16 cellular contexts compared by ENCODE assay signal in the genomic region with DNA sequence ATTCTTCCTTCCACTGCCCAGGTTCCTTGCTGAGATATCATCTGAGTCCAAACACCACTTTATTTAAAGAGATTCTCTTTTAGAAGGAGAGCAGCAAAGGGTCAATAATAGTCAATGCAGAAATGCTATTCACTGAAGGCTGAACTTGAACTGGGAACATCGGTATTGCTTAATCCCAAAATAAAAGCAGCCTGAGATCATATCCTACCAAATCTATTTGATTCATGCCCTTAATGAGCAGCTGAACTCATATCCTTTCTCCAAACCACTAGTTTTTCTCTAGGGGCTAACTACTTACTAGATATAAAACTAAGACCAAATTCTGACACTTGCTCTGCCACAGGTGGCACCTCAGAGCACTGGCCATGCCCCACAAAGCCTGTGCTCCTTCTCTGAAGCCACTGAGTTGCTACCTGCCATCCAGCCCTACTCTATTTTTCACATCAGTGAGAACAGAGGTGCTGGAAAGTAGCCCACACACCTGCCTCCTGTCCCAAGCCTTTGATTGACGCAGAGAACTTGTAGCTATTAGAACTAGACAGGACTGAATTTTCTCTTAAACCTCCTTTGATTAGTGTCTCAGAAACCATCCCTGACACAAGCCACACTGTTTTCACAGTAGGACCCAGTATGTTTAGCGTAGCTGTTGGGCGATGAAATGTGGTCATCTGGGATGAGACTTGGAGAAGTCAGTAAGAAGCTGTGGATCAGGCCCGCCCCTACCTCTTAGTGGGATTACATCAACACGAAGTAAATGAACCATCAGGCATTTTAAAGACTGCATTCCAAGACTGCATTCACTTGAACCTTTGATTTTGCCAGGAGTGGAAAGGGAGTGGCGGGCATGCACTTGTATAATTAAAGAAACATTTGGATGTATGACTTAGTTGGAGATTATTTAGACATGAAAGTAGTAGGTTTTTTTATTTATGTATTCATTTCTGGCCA.
DNase-seq lines count a peak whose midpoint lies in the region; ATAC-seq and TF ChIP-seq lines count a peak whose summit lies in the region.
"Had no signal": no experiment of that assay in that cellular context is flagged by ENCODE, and none has a peak within 500 bp of the region (broad histone marks: within the 10 kb centered on the region; RNA-seq: fewer than 3 reads in every experiment).

No MANE protein-coding gene starts in this region.

- WGBS in hepatocyte (ENCODE audit: low lambda C conversion rate, missing lambda C conversion rate), result 86% methylated on average over 7 of the region's 7 CpGs

- no peak overlapping the region for H3K4me3 Mint-ChIP-seq in nephron
- H3K4me3 Mint-ChIP-seq: activated CD4-positive, alpha-beta memory T cell treated with anti-CD3 and anti-CD28 coated beads for 36 hours; brain; H9 had no signal

- H3K4me2 ChIP-seq in hepatocyte, result no peak overlapping the region

- no peaks in the 10 kb centered on the region for H3K9me2 ChIP-seq in hepatocyte (replicated peaks; ENCODE audit: insufficient read depth)

- no peak overlapping the region for H3K27ac ChIP-seq in hepatocyte
- H3K27ac ChIP-seq: HL-60 had no signal

- H3K36me3 Mint-ChIP-seq in nephron (ENCODE audit: low read depth), result peaks cover 19% of the 10 kb centered on the region
- H3K36me3 Mint-ChIP-seq: brain had no signal

- DNase-seq in AG09319 (ENCODE audit: extremely low read depth, low read depth), result peak; percentile 81
- DNase-seq in epithelial cell of proximal tubule (ENCODE audit: low read depth), result peak; percentile 60
- no peak for DNase-seq in hepatocyte (ENCODE audit: low spot score)
- no peak for DNase-seq in germinal center (ENCODE audit: low spot score)
- DNase-seq in NCI-H2227 treated with DMSO at 0.1 percent for 48 hours (lab: John Stamatoyannopoulos, UW), result no peak
- DNase-seq: activated CD4-positive, alpha-beta memory T cell treated with anti-CD3 and anti-CD28 coated beads for 36 hours; Caco-2; H9; NCI-H2081 treated with DMSO at 0.1 percent for 48 hours; occipital lobe; SHP77 had no signal

- H3K4me1 Mint-ChIP-seq in nephron, result peaks cover 82% of the 10 kb centered on the region

- no peaks in the 10 kb centered on the region for H3K27me3 ChIP-seq in hepatocyte

- peaks cover 24% of the 10 kb centered on the region for H3K4me1 ChIP-seq in hepatocyte (ENCODE audit: insufficient read depth)

- H2AFZ ChIP-seq in hepatocyte, result no peak overlapping the region

- TF ChIP-seq EP300 in Ishikawa (IDR thresholded peaks at IDR 0.05; ENCODE audit: borderline replicate concordance), result peak; percentile 92

- no peak for ATAC-seq in HG03039 (IDR thresholded peaks at IDR 0.05; ENCODE audit: unreplicated experiment)

- no peaks in the 10 kb centered on the region for H3K36me3 ChIP-seq in hepatocyte (replicated peaks; ENCODE audit: insufficient read depth, low read depth)

- peaks cover 98% of the 10 kb centered on the region for H3K79me2 ChIP-seq in hepatocyte

- H3K4me3 ChIP-seq in epithelial cell of proximal tubule (ENCODE audit: low read depth, low read length), result no peak overlapping the region
- H3K4me3 ChIP-seq in hepatocyte, result no peak overlapping the region

- no peaks in the 10 kb centered on the region for H3K9me3 ChIP-seq in hepatocyte (ENCODE audit: low read depth)
- H3K9me3 ChIP-seq: Caco-2 had no signal

- no peaks in the 10 kb centered on the region for H3K27me3 Mint-ChIP-seq in nephron (ENCODE audit: low read depth)
- H3K27me3 Mint-ChIP-seq: activated CD4-positive, alpha-beta memory T cell treated with anti-CD3 and anti-CD28 coated beads for 36 hours; brain had no signal

- H3K9me3 Mint-ChIP-seq in nephron, result no peaks in the 10 kb centered on the region
- H3K9me3 Mint-ChIP-seq: activated CD4-positive, alpha-beta memory T cell treated with anti-CD3 and anti-CD28 coated beads for 36 hours; brain; H9 had no signal

- TF ChIP-seq CTCF in AG09319 (IDR thresholded peaks at IDR 0.05; ENCODE audit: low read depth, low read length), result no peak
- TF ChIP-seq CTCF in epithelial cell of proximal tubule (conservative IDR thresholded peaks at IDR 0.05; ENCODE audit: low read depth, low read length), result no peak
- TF ChIP-seq CTCF in nephron (IDR thresholded peaks at IDR 0.05; ENCODE audit: unreplicated experiment in 3 of 3), result no peak
- no peak for TF ChIP-seq CTCF in hepatocyte (IDR thresholded peaks at IDR 0.05; ENCODE audit: poor library complexity)

- peak overlapping the region; percentile 74 to 80 (median 76) for H3K27ac Mint-ChIP-seq in nephron

- peak; percentile 6; the same call in 1 of the 2 replicates for TF ChIP-seq RAD21 in Ishikawa (IDR thresholded peaks at IDR 0.05; ENCODE audit: low read depth)

- H4K20me1 ChIP-seq in hepatocyte (ENCODE audit: insufficient read depth, poor library complexity, severe bottlenecking), result peaks cover 48% of the 10 kb centered on the region

TF ChIP-seq in Ishikawa, 13 proteins besides CTCF, POLR2A, EP300 and RAD21:
- TF ChIP-seq CREB1 (IDR thresholded peaks at IDR 0.05; ENCODE audit: low read depth) (no peak), TEAD4 (IDR thresholded peaks at IDR 0.05) (peak; percentile 97), TCF12 (IDR thresholded peaks at IDR 0.05; ENCODE audit: low read depth) (peak; percentile 90), CEBPB (IDR thresholded peaks at IDR 0.05) (peak; percentile 57; the same call in 1 of the 2 replicates), TAF1 (IDR thresholded peaks at IDR 0.05; ENCODE audit: low read depth) (no peak), ZBTB7A (IDR thresholded peaks at IDR 0.05; ENCODE audit: low read depth) (no peak), YY1 (IDR thresholded peaks at IDR 0.05; ENCODE audit: low read depth) (no peak), NFIC (IDR thresholded peaks at IDR 0.05) (peak; percentile 81), EGR1 (IDR thresholded peaks at IDR 0.05) (no peak), FOXM1 (IDR thresholded peaks at IDR 0.05; ENCODE audit: borderline replicate concordance, low read depth) (peak; percentile 66; the same call in 1 of the 2 replicates)
- TF ChIP-seq, protein P1, sequence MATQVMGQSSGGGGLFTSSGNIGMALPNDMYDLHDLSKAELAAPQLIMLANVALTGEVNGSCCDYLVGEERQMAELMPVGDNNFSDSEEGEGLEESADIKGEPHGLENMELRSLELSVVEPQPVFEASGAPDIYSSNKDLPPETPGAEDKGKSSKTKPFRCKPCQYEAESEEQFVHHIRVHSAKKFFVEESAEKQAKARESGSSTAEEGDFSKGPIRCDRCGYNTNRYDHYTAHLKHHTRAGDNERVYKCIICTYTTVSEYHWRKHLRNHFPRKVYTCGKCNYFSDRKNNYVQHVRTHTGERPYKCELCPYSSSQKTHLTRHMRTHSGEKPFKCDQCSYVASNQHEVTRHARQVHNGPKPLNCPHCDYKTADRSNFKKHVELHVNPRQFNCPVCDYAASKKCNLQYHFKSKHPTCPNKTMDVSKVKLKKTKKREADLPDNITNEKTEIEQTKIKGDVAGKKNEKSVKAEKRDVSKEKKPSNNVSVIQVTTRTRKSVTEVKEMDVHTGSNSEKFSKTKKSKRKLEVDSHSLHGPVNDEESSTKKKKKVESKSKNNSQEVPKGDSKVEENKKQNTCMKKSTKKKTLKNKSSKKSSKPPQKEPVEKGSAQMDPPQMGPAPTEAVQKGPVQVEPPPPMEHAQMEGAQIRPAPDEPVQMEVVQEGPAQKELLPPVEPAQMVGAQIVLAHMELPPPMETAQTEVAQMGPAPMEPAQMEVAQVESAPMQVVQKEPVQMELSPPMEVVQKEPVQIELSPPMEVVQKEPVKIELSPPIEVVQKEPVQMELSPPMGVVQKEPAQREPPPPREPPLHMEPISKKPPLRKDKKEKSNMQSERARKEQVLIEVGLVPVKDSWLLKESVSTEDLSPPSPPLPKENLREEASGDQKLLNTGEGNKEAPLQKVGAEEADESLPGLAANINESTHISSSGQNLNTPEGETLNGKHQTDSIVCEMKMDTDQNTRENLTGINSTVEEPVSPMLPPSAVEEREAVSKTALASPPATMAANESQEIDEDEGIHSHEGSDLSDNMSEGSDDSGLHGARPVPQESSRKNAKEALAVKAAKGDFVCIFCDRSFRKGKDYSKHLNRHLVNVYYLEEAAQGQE (IDR thresholded peaks at IDR 0.05; ENCODE audit: low read depth), result no peak
- TF ChIP-seq, protein P2, sequence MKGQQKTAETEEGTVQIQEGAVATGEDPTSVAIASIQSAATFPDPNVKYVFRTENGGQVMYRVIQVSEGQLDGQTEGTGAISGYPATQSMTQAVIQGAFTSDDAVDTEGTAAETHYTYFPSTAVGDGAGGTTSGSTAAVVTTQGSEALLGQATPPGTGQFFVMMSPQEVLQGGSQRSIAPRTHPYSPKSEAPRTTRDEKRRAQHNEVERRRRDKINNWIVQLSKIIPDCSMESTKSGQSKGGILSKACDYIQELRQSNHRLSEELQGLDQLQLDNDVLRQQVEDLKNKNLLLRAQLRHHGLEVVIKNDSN (IDR thresholded peaks at IDR 0.05), result no peak
- TF ChIP-seq, protein P3, sequence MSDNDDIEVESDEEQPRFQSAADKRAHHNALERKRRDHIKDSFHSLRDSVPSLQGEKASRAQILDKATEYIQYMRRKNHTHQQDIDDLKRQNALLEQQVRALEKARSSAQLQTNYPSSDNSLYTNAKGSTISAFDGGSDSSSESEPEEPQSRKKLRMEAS (IDR thresholded peaks at IDR 0.05), result no peak; the same call in 1 of the 2 replicates

Comparison
In these comparisons a context has a peak if more than half of its experiments do, and no peak if none do; other contexts are left out.
1. DNase-seq: peak in AG09319 (single experiment) and epithelial cell of proximal tubule (single experiment); none in hepatocyte (single experiment), germinal center (single experiment) and NCI-H2227 treated with DMSO at 0.1 percent for 48 hours (single experiment).